Comparison of ENCODE assay signal across 3 cellular contexts in the genomic region with DNA sequence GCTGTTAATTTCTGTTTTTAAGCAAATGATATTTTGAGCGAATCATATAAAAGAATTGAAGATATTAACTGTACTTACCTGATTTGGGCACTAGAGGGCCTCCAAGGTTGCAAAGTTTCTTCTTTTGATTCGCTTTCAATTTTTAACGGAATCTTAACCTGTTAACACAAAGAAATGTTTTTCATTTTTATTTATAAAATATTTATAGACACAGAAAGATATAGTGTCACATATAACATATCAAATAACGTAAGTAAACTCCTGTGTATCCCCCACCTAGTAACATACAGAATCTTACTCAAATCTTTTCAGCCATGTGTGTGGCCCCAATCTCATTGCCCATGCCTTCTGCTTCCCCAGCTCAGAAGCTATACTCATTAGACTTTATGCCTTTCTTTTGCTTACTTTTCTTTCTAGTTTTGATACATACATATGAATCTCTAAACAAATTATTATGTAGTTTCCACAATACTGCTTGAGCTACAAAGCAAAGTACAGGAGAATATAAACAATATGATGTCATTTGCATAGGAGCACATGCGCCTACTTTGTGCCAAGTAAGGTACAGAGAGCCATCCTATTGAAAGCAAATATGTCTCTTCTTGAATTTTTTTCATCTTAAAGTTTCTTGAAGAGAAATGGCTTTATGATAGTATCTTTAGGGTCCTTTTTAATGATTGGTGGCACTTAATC.
TF ChIP-seq lines count a peak whose summit lies in the region.

No MANE protein-coding gene starts in this region.

TF ChIP-seq in IMR-90, 13 proteins besides CTCF, POLR2A, EP300 and RAD21:
- TF ChIP-seq MAFK (IDR thresholded peaks at IDR 0.05; ENCODE audit: low read depth, low read length): no peak
- TF ChIP-seq SMC3 (IDR thresholded peaks at IDR 0.05; ENCODE audit: low read depth, low read length): peak; percentile 42
TF ChIP-seq in IMR-90: peak in this region for 1.

TF ChIP-seq in SK-N-SH treated with all-trans-retinoic acid at 6 μM for 48 hours, 23 proteins besides CTCF, POLR2A, EP300 and RAD21:
- TF ChIP-seq ZNF70 (CRISPR knock-in tag; IDR thresholded peaks at IDR 0.05) (no peak), TCF4 (CRISPR knock-in tag; IDR thresholded peaks at IDR 0.05; ENCODE audit: borderline replicate concordance) (no peak), POU6F1 (CRISPR knock-in tag; IDR thresholded peaks at IDR 0.05; ENCODE audit: borderline replicate concordance, low read depth) (no peak)
- TF ChIP-seq, protein P1, sequence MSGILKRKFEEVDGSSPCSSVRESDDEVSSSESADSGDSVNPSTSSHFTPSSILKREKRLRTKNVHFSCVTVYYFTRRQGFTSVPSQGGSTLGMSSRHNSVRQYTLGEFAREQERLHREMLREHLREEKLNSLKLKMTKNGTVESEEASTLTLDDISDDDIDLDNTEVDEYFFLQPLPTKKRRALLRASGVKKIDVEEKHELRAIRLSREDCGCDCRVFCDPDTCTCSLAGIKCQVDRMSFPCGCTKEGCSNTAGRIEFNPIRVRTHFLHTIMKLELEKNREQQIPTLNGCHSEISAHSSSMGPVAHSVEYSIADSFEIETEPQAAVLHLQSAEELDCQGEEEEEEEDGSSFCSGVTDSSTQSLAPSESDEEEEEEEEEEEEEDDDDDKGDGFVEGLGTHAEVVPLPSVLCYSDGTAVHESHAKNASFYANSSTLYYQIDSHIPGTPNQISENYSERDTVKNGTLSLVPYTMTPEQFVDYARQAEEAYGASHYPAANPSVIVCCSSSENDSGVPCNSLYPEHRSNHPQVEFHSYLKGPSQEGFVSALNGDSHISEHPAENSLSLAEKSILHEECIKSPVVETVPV (CRISPR knock-in tag; IDR thresholded peaks at IDR 0.05): no peak

TF ChIP-seq in endothelial cell of umbilical vein, 7 proteins besides CTCF, POLR2A, EP300 and RAD21:
- TF ChIP-seq JUN (IDR thresholded peaks at IDR 0.05; ENCODE audit: borderline replicate concordance, insufficient read depth, insufficient read length, low read depth) (no peak), MYC (IDR thresholded peaks at IDR 0.05; ENCODE audit: low read depth, low read length) (no peak), EZH2 (IDR thresholded peaks at IDR 0.05; ENCODE audit: borderline replicate concordance, low read depth, low read length, severe bottlenecking) (no peak), FOS (IDR thresholded peaks at IDR 0.05; ENCODE audit: borderline replicate concordance, insufficient read depth, low read length) (no peak), GATA2 (IDR thresholded peaks at IDR 0.05; ENCODE audit: insufficient read depth, insufficient read length, low read depth, low read length) (no peak), POLR2AphosphoS5 (IDR thresholded peaks at IDR 0.05; ENCODE audit: insufficient read depth, low read depth, low read length) (no peak)
- TF ChIP-seq, protein P2, sequence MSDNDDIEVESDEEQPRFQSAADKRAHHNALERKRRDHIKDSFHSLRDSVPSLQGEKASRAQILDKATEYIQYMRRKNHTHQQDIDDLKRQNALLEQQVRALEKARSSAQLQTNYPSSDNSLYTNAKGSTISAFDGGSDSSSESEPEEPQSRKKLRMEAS (IDR thresholded peaks at IDR 0.05; ENCODE audit: insufficient read depth, insufficient read length): no peak
TF ChIP-seq in endothelial cell of umbilical vein: peak in this region for 0.
